ENCODE assay signal across 9 cellular contexts in the genomic region with DNA sequence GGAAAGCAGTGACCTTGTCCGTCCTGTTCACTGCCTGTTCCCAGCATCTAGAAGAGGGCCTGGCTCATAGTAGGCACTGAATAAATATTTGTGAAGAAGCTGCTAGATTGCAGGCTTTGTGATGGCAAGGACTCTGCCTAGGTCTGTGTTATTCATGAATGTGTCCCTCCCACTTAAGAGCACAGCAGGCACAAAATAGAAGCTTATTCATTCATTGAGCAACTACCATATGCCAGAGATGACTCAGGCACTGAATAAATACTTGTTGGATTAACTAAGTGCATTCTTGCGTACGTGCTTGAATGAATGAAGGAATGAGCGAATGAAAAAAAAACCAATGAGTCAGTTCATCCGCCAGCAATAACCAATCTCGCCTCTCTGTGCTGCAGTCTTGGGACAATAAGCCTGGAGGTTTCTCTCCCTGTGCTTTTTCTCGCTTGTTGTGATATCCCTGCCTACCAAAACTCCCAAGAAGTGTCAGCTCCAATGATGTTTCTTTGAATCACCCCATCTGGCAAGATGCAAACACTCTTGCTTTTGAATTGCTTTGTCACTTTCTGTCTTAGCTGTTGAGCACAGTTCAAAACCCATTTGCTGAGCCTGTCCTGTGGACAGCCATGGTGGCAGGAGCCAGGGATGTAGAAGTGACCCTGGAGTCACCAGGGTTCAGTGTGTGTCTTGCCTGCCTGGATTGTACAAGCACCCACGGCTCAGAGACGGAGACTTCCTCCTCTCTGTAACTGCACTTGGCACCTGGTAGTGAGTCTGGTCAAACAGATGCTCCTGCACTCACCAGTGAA.
DNase-seq lines count a peak whose midpoint lies in the region; ATAC-seq and TF ChIP-seq lines count a peak whose summit lies in the region.
"Had no signal": no experiment of that assay in that cellular context is flagged by ENCODE, and none has a peak within 500 bp of the region (broad histone marks: within the 10 kb centered on the region; RNA-seq: fewer than 3 reads in every experiment).

No MANE protein-coding gene starts in this region.

- H3K36me3 ChIP-seq in smooth muscle cell (ENCODE audit: low read depth), result no peaks in the 10 kb centered on the region

- 28% methylated on average over 9 of the region's 9 CpGs for WGBS in smooth muscle cell (ENCODE audit: low lambda C conversion rate)

- no peaks in the 10 kb centered on the region for H3K27me3 ChIP-seq in smooth muscle cell (ENCODE audit: low read depth)

- DNase-seq in NCI-H774 (lab: John Stamatoyannopoulos, UW) (peak; percentile 19), fibroblast of gingiva (ENCODE audit: low read depth) (peak; percentile 93), smooth muscle cell (lab: John Stamatoyannopoulos, UW; ENCODE audit: unreplicated experiment) (no peak), NCI-H2227 treated with DMSO at 0.1 percent for 48 hours (lab: John Stamatoyannopoulos, UW) (no peak)
- no peak for DNase-seq in activated CD4-positive, alpha-beta T cell treated with anti-CD3 and anti-CD28 coated beads for 48 hours
- DNase-seq: stimulated activated naive B cell treated with anti-CD40 and anti-IgM and Interleukin-4, amounts not matched to agents 10 μg/mL and 1 μg/mL and 100 μg/mL, for 72 hours had no signal

- H4K20me1 ChIP-seq in smooth muscle cell (ENCODE audit: low read depth), result no peaks in the 10 kb centered on the region

- ATAC-seq in GM21529 (IDR thresholded peaks at IDR 0.05; ENCODE audit: unreplicated experiment) (peak; percentile 59), HG02870 (IDR thresholded peaks at IDR 0.05; ENCODE audit: unreplicated experiment) (no peak), GM21423 (IDR thresholded peaks at IDR 0.05; ENCODE audit: unreplicated experiment) (no peak)

- H3K79me2 ChIP-seq in smooth muscle cell (ENCODE audit: low read depth), result no peaks in the 10 kb centered on the region

- no peak for TF ChIP-seq CTCF in smooth muscle cell (IDR thresholded peaks at IDR 0.05; ENCODE audit: borderline replicate concordance, insufficient read depth, poor library complexity, severe bottlenecking)

- peak overlapping the region; percentile 29 for H3K4me2 ChIP-seq in smooth muscle cell

- no peaks in the 10 kb centered on the region for H3K9me3 ChIP-seq in smooth muscle cell (replicated peaks; ENCODE audit: low read depth)

- no peak overlapping the region for H2AFZ ChIP-seq in smooth muscle cell (ENCODE audit: low read depth)

- H3K27ac ChIP-seq in smooth muscle cell (ENCODE audit: low read depth), result peak overlapping the region; percentile 73

- H3K4me1 ChIP-seq in smooth muscle cell (ENCODE audit: low read depth), result peaks cover 10% of the 10 kb centered on the region

- H3K4me3 ChIP-seq in smooth muscle cell, result no peak overlapping the region

- H3F3A ChIP-seq in smooth muscle cell (ENCODE audit: low read depth), result no peaks in the 10 kb centered on the region

- peak overlapping the region; percentile 52 for H3K9ac ChIP-seq in smooth muscle cell (ENCODE audit: low read depth)

Comparison
In these comparisons a context has a peak if more than half of its experiments do, and no peak if none do; other contexts are left out.
1. DNase-seq: peak in NCI-H774 (single experiment) and fibroblast of gingiva (single experiment); none in smooth muscle cell (single experiment), activated CD4-positive, alpha-beta T cell treated with anti-CD3 and anti-CD28 coated beads for 48 hours (single experiment) and NCI-H2227 treated with DMSO at 0.1 percent for 48 hours (single experiment).